Comparison of ENCODE assay signal across 1 cellular context in genomic region chr3:129095285-129095684, GRCh38.
TF ChIP-seq lines count a peak whose summit lies in the region.

No MANE protein-coding gene starts in this region.

TF ChIP-seq in H1, 55 proteins besides CTCF, POLR2A, EP300 and RAD21:
- TF ChIP-seq SP1 (IDR thresholded peaks at IDR 0.05; ENCODE audit: low read depth, low read length) (no peak), KDM5A (IDR thresholded peaks at IDR 0.05; ENCODE audit: low read length) (no peak), BRCA1 (IDR thresholded peaks at IDR 0.05; ENCODE audit: low read depth, low read length) (no peak), CBX5 (IDR thresholded peaks at IDR 0.05; ENCODE audit: low read depth, low read length) (no peak), RBBP5 (IDR thresholded peaks at IDR 0.05; ENCODE audit: borderline replicate concordance, low read depth, low read length) (no peak)
- TF ChIP-seq, protein P1, sequence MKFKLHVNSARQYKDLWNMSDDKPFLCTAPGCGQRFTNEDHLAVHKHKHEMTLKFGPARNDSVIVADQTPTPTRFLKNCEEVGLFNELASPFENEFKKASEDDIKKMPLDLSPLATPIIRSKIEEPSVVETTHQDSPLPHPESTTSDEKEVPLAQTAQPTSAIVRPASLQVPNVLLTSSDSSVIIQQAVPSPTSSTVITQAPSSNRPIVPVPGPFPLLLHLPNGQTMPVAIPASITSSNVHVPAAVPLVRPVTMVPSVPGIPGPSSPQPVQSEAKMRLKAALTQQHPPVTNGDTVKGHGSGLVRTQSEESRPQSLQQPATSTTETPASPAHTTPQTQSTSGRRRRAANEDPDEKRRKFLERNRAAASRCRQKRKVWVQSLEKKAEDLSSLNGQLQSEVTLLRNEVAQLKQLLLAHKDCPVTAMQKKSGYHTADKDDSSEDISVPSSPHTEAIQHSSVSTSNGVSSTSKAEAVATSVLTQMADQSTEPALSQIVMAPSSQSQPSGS (IDR thresholded peaks at IDR 0.05; ENCODE audit: low read length), result no peak
TF ChIP-seq in H1: peak in this region for 0.
